In the genomic region with DNA sequence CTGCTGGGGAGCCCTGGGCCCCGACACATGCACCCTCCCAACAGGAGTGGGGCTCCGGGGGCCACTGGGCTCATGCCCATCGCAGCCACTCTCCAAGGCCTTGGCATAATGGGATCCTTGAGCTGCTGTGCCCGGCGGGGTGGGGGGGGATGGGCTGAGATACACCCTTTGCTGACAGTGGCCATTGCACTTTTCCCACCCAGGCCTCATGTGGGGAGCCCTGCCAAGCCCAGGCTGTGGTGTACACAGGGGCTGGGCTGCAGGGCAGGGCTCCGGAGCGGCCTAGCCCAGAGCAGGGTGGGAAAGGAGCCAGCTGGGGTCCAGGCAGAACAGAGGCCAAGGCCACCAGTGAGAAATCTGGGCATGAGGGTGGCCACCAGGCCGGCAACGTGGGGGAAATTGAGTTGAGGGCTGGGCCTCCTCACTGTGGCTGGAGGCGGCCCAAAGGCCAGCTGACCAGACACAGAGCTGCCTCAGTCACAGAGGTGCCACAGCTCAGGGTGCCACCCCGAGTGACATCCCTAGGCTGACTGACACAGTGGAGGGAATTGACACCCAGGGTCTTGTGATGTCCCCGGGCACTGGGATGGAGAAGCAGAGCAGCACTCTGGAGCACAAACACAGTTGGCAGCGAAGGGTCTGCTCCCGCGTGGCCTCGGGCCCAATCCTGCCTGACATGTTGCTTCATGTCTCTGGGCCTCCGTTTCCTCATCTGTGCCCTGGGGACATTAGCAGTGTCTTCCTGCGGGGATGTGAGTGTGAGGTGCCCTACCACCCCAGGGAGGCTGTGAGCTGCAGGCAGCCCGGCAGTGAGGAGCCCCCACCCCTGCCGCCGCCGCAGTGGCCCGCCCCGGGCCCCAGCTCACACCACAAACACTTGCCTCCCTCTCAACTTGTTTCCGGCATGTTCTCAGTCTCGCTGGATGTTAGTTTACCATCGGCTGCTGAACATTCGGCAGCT, we compare ENCODE assay signal across 8 cellular contexts. TPM values are rescaled to one million over a fixed set of nuclear protein-coding genes. Genes with fewer than 3 reads are reported as not detected.
DNase-seq lines count a peak whose midpoint lies in the region; ATAC-seq and TF ChIP-seq lines count a peak whose summit lies in the region.

No MANE protein-coding gene starts in this region.

- peak overlapping the region; percentile 61 for H2AFZ ChIP-seq in DND-41 (ENCODE audit: low read depth, low read length)

- peak overlapping the region in 1 of 2 experiments; percentile 36; a peak in 1 of 4 replicates for H3K4me3 ChIP-seq in DND-41 (ENCODE audit: low read depth in 1 of 2, low read length in 2 of 2)
- no peak overlapping the region for H3K4me3 ChIP-seq in lower lobe of right lung

- no peaks in the 10 kb centered on the region for H3K36me3 ChIP-seq in DND-41 (ENCODE audit: insufficient read depth, low read length)
- no peaks in the 10 kb centered on the region for H3K36me3 ChIP-seq in lower lobe of right lung

- H4K20me1 ChIP-seq in DND-41 (ENCODE audit: insufficient read depth, low read length), result no peaks in the 10 kb centered on the region

- H3K27ac ChIP-seq in DND-41 (ENCODE audit: low read length) (peak overlapping the region; percentile 72), lower lobe of right lung (peak overlapping the region; percentile 64)

- ATAC-seq in DND-41 (ENCODE audit: insufficient read depth, low read depth), result peak; percentile 90
- ATAC-seq in lower lobe of right lung, result peak; percentile 27 to 39
- no peak for ATAC-seq in GM18511 (IDR thresholded peaks at IDR 0.05; ENCODE audit: unreplicated experiment)

- peak overlapping the region; percentile 67 for H3K9ac ChIP-seq in DND-41 (ENCODE audit: low read depth, low read length)

- H3K79me2 ChIP-seq in DND-41 (ENCODE audit: insufficient read depth, low read length), result no peaks in the 10 kb centered on the region

- in situ Hi-C loops in KBM-7 (cut with MboI; ENCODE audit: low pct_unique_long_range_greater_than_20kb, low sequenced_read_pairs), result no loop called here

- peak overlapping the region; percentile 60 for H3K4me2 ChIP-seq in DND-41 (ENCODE audit: insufficient read depth, low read length)

- TF ChIP-seq CTCF in DND-41 (IDR thresholded peaks at IDR 0.05; ENCODE audit: borderline replicate concordance, extremely low read depth, low read length, poor library complexity, severe bottlenecking) (no peak), lower lobe of right lung (IDR thresholded peaks at IDR 0.05) (no peak)

- H3K9me3 ChIP-seq in DND-41 (ENCODE audit: insufficient read depth, low read length, severe bottlenecking) (no peaks in the 10 kb centered on the region), lower lobe of right lung (no peaks in the 10 kb centered on the region)

- H3K4me1 ChIP-seq in DND-41 (ENCODE audit: insufficient read depth, low read length), result peaks cover 54% of the 10 kb centered on the region
- H3K4me1 ChIP-seq in lower lobe of right lung, result peaks cover 34% of the 10 kb centered on the region

- H3K27me3 ChIP-seq in DND-41 (ENCODE audit: insufficient read depth, low read length, poor library complexity) (no peaks in the 10 kb centered on the region), lower lobe of right lung (ENCODE audit: low read depth) (no peaks in the 10 kb centered on the region)

- peak; percentile 82 for DNase-seq in DND-41
- peak; percentile 66 for DNase-seq in NCI-H69 (lab: John Stamatoyannopoulos, UW)
- peak; percentile 71 for DNase-seq in activated effector memory CD4-positive, alpha-beta T cell treated with anti-CD3 and anti-CD28 coated beads, Interleukin-2, amount 50 U/mL, for 16 hours
- no peak for DNase-seq in lower lobe of right lung
- no peak for DNase-seq in KBM-7
- DNase-seq in posterior vena cava (ENCODE audit: low spot score), result no peak
- no peak for DNase-seq in NCI-H345 treated with DMSO at 0.1 percent for 48 hours (lab: John Stamatoyannopoulos, UW; ENCODE audit: unreplicated experiment)

- intact Hi-C loops in lower lobe of right lung (cut with DNase I) (no loop called here), posterior vena cava (cut with DNase I) (loop anchor here in 1 of 2 donors (1.0 kb wide), 1 partner anchor 65 kb away; no protein-coding TSS in a partner anchor)

RNA-seq across cellular contexts. Expression of a gene that starts 30.4 kb away (rescaled TPM):
- total RNA-seq in lower lobe of right lung (9.6 TPM), posterior vena cava (under 1 TPM; 0.19 to 0.76 TPM)

Comparison
In these comparisons a context has a peak if more than half of its experiments do, and no peak if none do; other contexts are left out.
1. DNase-seq: peak in DND-41 (single experiment), NCI-H69 (single experiment) and activated effector memory CD4-positive, alpha-beta T cell treated with anti-CD3 and anti-CD28 coated beads, Interleukin-2, amount 50 U/mL, for 16 hours (single experiment); none in lower lobe of right lung (single experiment), KBM-7 (single experiment), posterior vena cava (single experiment) and NCI-H345 treated with DMSO at 0.1 percent for 48 hours (single experiment).